ENCODE assay signal across 12 cellular contexts in genomic region chr16:77993111-77993571, GRCh38. TPM values are rescaled to one million over a fixed set of nuclear protein-coding genes. Genes with fewer than 3 reads are reported as not detected.
DNase-seq lines count a peak whose midpoint lies in the region; ATAC-seq and TF ChIP-seq lines count a peak whose summit lies in the region.
"Had no signal": no experiment of that assay in that cellular context is flagged by ENCODE, and none has a peak within 500 bp of the region (broad histone marks: within the 10 kb centered on the region; RNA-seq: fewer than 3 reads in every experiment).

No MANE protein-coding gene starts in this region.

- H3K9me3 Mint-ChIP-seq in naive thymus-derived CD4-positive, alpha-beta T cell: peaks cover 0 to 24% (median 12%) of the 10 kb centered on the region in 11 donors
- peaks cover 5% of the 10 kb centered on the region for H3K9me3 Mint-ChIP-seq in activated CD8-positive, alpha-beta T cell treated with anti-CD3 and anti-CD28 coated beads for 36 hours

- POLR2A ChIA-PET in naive thymus-derived CD4-positive, alpha-beta T cell (lab: Charles Lee): no interaction called here
- POLR2A ChIA-PET in activated CD8-positive, alpha-beta T cell treated with anti-CD3 and anti-CD28 coated beads for 36 hours (lab: Charles Lee): no interaction called here

- H2AK5ac ChIP-seq in mesendoderm (ENCODE audit: low read length): peak overlapping the region; percentile 22

- peak overlapping the region; percentile 99 for H3K18ac ChIP-seq in mesendoderm (ENCODE audit: low read length)

- H3K23ac ChIP-seq in mesendoderm (ENCODE audit: low read length): no peak overlapping the region

- H3K4me2 ChIP-seq in mesendoderm (ENCODE audit: low read length): no peak overlapping the region

- H3K4me1 ChIP-seq in HUES64 (ENCODE audit: insufficient read depth, low read length) (peaks cover 42% of the 10 kb centered on the region), mesendoderm (ENCODE audit: control insufficient read depth, low read depth, low read length) (peaks cover 1% of the 10 kb centered on the region)
- no peaks in the 10 kb centered on the region for H3K4me1 ChIP-seq in naive thymus-derived CD4-positive, alpha-beta T cell (ENCODE audit: control insufficient read depth in 2 of 2, insufficient read depth in 2 of 2, low read length in 2 of 2)

- no peak overlapping the region for H3K4me3 Mint-ChIP-seq in naive thymus-derived CD4-positive, alpha-beta T cell
- no peak overlapping the region for H3K4me3 Mint-ChIP-seq in activated CD8-positive, alpha-beta T cell treated with anti-CD3 and anti-CD28 coated beads for 36 hours

- DNase-seq in AG08395 (ENCODE audit: low spot score): peak; percentile 82
- DNase-seq in choroid plexus epithelial cell (ENCODE audit: low read depth): peak; percentile 43
- DNase-seq in mesendoderm: peak; percentile 74
- no peak for DNase-seq in NCI-H187 (lab: John Stamatoyannopoulos, UW)
- no peak for DNase-seq in NCI-H2081 (lab: John Stamatoyannopoulos, UW)
- no peak for DNase-seq in naive thymus-derived CD4-positive, alpha-beta T cell
- no peak for DNase-seq in activated CD8-positive, alpha-beta T cell treated with anti-CD3 and anti-CD28 coated beads for 36 hours
- DNase-seq: HCEC 1CT had no signal

- no peaks in the 10 kb centered on the region for H3K79me2 ChIP-seq in mesendoderm (ENCODE audit: control insufficient read depth, insufficient read depth, low read length)

- no peak overlapping the region for H3K4me3 ChIP-seq in HUES64 (ENCODE audit: low read length)
- no peak overlapping the region for H3K4me3 ChIP-seq in choroid plexus epithelial cell (ENCODE audit: low read depth, low read length)
- no peak overlapping the region for H3K4me3 ChIP-seq in mesendoderm (ENCODE audit: low read length)
- H3K4me3 ChIP-seq in naive thymus-derived CD4-positive, alpha-beta T cell (ENCODE audit: low read length): no peak overlapping the region
- H3K4me3 ChIP-seq: cardiac muscle cell had no signal

- no peak for ATAC-seq in naive thymus-derived CD4-positive, alpha-beta T cell
- no peak for ATAC-seq in activated CD8-positive, alpha-beta T cell treated with anti-CD3 and anti-CD28 coated beads for 36 hours

- intact Hi-C loops in naive thymus-derived CD4-positive, alpha-beta T cell (cut with micrococcal nuclease): no loop called here
- intact Hi-C loops in activated CD8-positive, alpha-beta T cell treated with anti-CD3 and anti-CD28 coated beads for 36 hours (cut with micrococcal nuclease): no loop called here

- H3K9ac ChIP-seq in HUES64 (ENCODE audit: low read depth, low read length): peak overlapping the region; percentile 56; the same call in 1 of the 2 replicates
- peak overlapping the region; percentile 2 for H3K9ac ChIP-seq in mesendoderm (ENCODE audit: low read length)

- peak overlapping the region; percentile 96 for H3K27ac ChIP-seq in HUES64 (ENCODE audit: low read depth, low read length)
- H3K27ac ChIP-seq in mesendoderm (ENCODE audit: low read depth, low read length): peak overlapping the region; percentile 99
- no peak overlapping the region for H3K27ac ChIP-seq in naive thymus-derived CD4-positive, alpha-beta T cell (ENCODE audit: low read depth, low read length)
- H3K27ac ChIP-seq: cardiac muscle cell, neutrophil had no signal

- H3K9me3 ChIP-seq in HUES64 (ENCODE audit: insufficient read depth, low read depth, low read length): peaks cover 25% of the 10 kb centered on the region
- peaks cover 0 to 11% (median 0%) of the 10 kb centered on the region in 3 experiments for H3K9me3 ChIP-seq in naive thymus-derived CD4-positive, alpha-beta T cell (ENCODE audit: control insufficient read depth in 2 of 3, low read length in 3 of 3)
- H3K9me3 ChIP-seq: neutrophil had no signal

- peak overlapping the region; percentile 100 for H2BK120ac ChIP-seq in mesendoderm (ENCODE audit: low read depth, low read length)

- CTCF ChIA-PET in naive thymus-derived CD4-positive, alpha-beta T cell (lab: Charles Lee): interaction anchor here (0.6 kb wide), 1 partner anchor 195 kb away, joined by 3 read pairs; no protein-coding TSS in a partner anchor
- CTCF ChIA-PET in activated CD8-positive, alpha-beta T cell treated with anti-CD3 and anti-CD28 coated beads for 36 hours (lab: Charles Lee): interaction anchor here (2.9 kb wide), 1 partner anchor 9 kb away, joined by 16 read pairs; no protein-coding TSS in a partner anchor

- H4K8ac ChIP-seq in mesendoderm (ENCODE audit: low read depth, low read length): peak overlapping the region; percentile 86

- peak overlapping the region; percentile 78 for H3K56ac ChIP-seq in mesendoderm (ENCODE audit: low read length)

- peaks cover 0 to 5% (median 0%) of the 10 kb centered on the region in 5 donors for H3K36me3 Mint-ChIP-seq in naive thymus-derived CD4-positive, alpha-beta T cell
- H3K36me3 Mint-ChIP-seq in activated CD8-positive, alpha-beta T cell treated with anti-CD3 and anti-CD28 coated beads for 36 hours (ENCODE audit: low read depth): no peaks in the 10 kb centered on the region

- peak overlapping the region; percentile 94 for H3K4ac ChIP-seq in mesendoderm (ENCODE audit: low read depth, low read length)

- H3K4me1 Mint-ChIP-seq in naive thymus-derived CD4-positive, alpha-beta T cell: peaks cover 0 to 3% (median 0%) of the 10 kb centered on the region in 7 donors
- H3K4me1 Mint-ChIP-seq in activated CD8-positive, alpha-beta T cell treated with anti-CD3 and anti-CD28 coated beads for 36 hours (ENCODE audit: low read depth): no peaks in the 10 kb centered on the region

- no peaks in the 10 kb centered on the region for H3K79me1 ChIP-seq in mesendoderm (ENCODE audit: low read length)

- H3K36me3 ChIP-seq in HUES64 (ENCODE audit: insufficient read depth, low read length): no peaks in the 10 kb centered on the region
- H3K36me3 ChIP-seq in mesendoderm (ENCODE audit: control insufficient read depth, insufficient read depth, low read length): no peaks in the 10 kb centered on the region
- H3K36me3 ChIP-seq in naive thymus-derived CD4-positive, alpha-beta T cell (ENCODE audit: control insufficient read depth in 2 of 3, insufficient read depth in 3 of 3, low read length in 3 of 3): no peaks in the 10 kb centered on the region
- H3K36me3 ChIP-seq: cardiac muscle cell, neutrophil had no signal

- peak overlapping the region; percentile 10 for H4K5ac ChIP-seq in mesendoderm (ENCODE audit: low read length)

- H3K27me3 Mint-ChIP-seq in naive thymus-derived CD4-positive, alpha-beta T cell: peaks cover 1 to 23% (median 13%) of the 10 kb centered on the region in 5 donors
- H3K27me3 Mint-ChIP-seq in activated CD8-positive, alpha-beta T cell treated with anti-CD3 and anti-CD28 coated beads for 36 hours: peaks cover 4% of the 10 kb centered on the region

- TF ChIP-seq CTCF in choroid plexus epithelial cell (conservative IDR thresholded peaks at IDR 0.05; ENCODE audit: low read depth, low read length): no peak
- TF ChIP-seq CTCF in activated CD8-positive, alpha-beta T cell treated with anti-CD3 and anti-CD28 coated beads for 36 hours (IDR thresholded peaks at IDR 0.05): no peak

- peak overlapping the region; percentile 94 for H2BK15ac ChIP-seq in mesendoderm (replicated peaks; ENCODE audit: low read depth)

- WGBS in HUES64: 43% methylated on average over 3 of the region's 3 CpGs
- WGBS in mesendoderm (ENCODE audit: extremely low coverage, insufficient coverage, low lambda C conversion rate): no CpG with 5 or more reads among the region's 3 CpGs

- no peak overlapping the region for H3K27ac Mint-ChIP-seq in naive thymus-derived CD4-positive, alpha-beta T cell
- no peak overlapping the region for H3K27ac Mint-ChIP-seq in activated CD8-positive, alpha-beta T cell treated with anti-CD3 and anti-CD28 coated beads for 36 hours

- H2BK5ac ChIP-seq in mesendoderm (ENCODE audit: low read length): peak overlapping the region; percentile 70

- H3K27me3 ChIP-seq in HUES64 (ENCODE audit: insufficient read depth, low read length) (no peaks in the 10 kb centered on the region), mesendoderm (ENCODE audit: insufficient read depth, low read length, poor library complexity) (no peaks in the 10 kb centered on the region)
- no peaks in the 10 kb centered on the region for H3K27me3 ChIP-seq in naive thymus-derived CD4-positive, alpha-beta T cell (ENCODE audit: control insufficient read depth in 2 of 2, insufficient read depth in 2 of 2, low read length in 2 of 2)
- H3K27me3 ChIP-seq: cardiac muscle cell, neutrophil had no signal

RNA-seq across cellular contexts. Expression of gene CLEC3A, which starts 29.2 kb away (rescaled TPM):
- 0.60 TPM for polyA plus RNA-seq in HUES64 (2013, experiment 1 of 2)
- 0.13 TPM for polyA plus RNA-seq in HUES64 (2013, experiment 2 of 2)
- polyA plus RNA-seq in mesendoderm (2013, experiment 1 of 2): 0.08 TPM
- 0.10 TPM for polyA plus RNA-seq in mesendoderm (2013, experiment 2 of 2)
- total RNA-seq in naive thymus-derived CD4-positive, alpha-beta T cell: not detected
- not detected for polyA plus RNA-seq in naive thymus-derived CD4-positive, alpha-beta T cell
- total RNA-seq in activated CD8-positive, alpha-beta T cell treated with anti-CD3 and anti-CD28 coated beads for 36 hours: not detected
- total RNA-seq: cardiac muscle cell had no signal
- polyA plus RNA-seq: BJ, cardiac muscle cell had no signal

Comparison
In these comparisons a context has a peak if more than half of its experiments do, and no peak if none do; other contexts are left out.
1. DNase-seq: peak in AG08395 (single experiment), choroid plexus epithelial cell (single experiment) and mesendoderm (single experiment); none in NCI-H187 (0 of 2), NCI-H2081 (0 of 2), naive thymus-derived CD4-positive, alpha-beta T cell (0 of 9) and activated CD8-positive, alpha-beta T cell treated with anti-CD3 and anti-CD28 coated beads for 36 hours (single experiment).